21 cellular contexts compared by ENCODE assay signal in the genomic region with DNA sequence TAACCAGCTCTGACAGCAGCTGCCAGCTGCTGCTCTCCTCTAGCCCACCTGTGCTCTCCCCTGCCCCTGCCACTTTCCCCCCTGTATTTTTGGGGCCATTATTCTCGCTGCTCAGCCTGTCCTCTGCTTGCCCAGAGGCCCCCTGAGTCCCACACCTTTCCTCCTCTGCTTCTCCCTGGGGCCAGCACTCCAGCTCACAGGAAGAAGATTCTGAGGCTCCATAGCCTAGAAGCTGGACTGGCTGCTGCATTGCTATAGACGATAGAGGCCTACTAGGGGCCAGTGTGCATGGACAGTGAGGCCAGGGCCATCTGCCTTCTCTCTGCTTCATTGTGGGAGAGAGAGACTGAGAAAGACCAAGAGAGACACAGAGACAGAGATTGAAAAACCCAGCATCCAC. TPM values are rescaled to one million over a fixed set of nuclear protein-coding genes. Genes with fewer than 3 reads are reported as not detected.
A peak's percentile ranks its signal among the peaks of the same experiment; 100 is the strongest.
DNase-seq lines count a peak whose midpoint lies in the region; ATAC-seq, FAIRE-seq and TF ChIP-seq lines count a peak whose summit lies in the region.
"Had no signal": no experiment of that assay in that cellular context is flagged by ENCODE, and none has a peak within 500 bp of the region (broad histone marks: within the 10 kb centered on the region; RNA-seq: fewer than 3 reads in every experiment).

No MANE protein-coding gene starts in this region.

- H3K18ac ChIP-seq in neuronal stem cell (ENCODE audit: low read length), result no peak overlapping the region

- H3K36me3 ChIP-seq in bronchial epithelial cell (ENCODE audit: control insufficient read depth, insufficient read depth, low read length) (no peaks in the 10 kb centered on the region), neuronal stem cell (replicated peaks in 1 of 2; ENCODE audit: control insufficient read depth in 2 of 2, insufficient read depth in 2 of 2, low read length in 2 of 2) (peaks cover 2 to 55% of the 10 kb centered on the region in 2 donors), tibial artery (peaks cover 0 to 8% (median 0%) of the 10 kb centered on the region in 3 donors)

- H2BK12ac ChIP-seq in neuronal stem cell (ENCODE audit: low read length), result no peak overlapping the region

- no peaks in the 10 kb centered on the region for H3K79me1 ChIP-seq in neuronal stem cell (ENCODE audit: low read depth, low read length)

- no peak overlapping the region for H2AFZ ChIP-seq in neuronal stem cell (ENCODE audit: low read length)

- H3K27me3 ChIP-seq in right cardiac atrium (ENCODE audit: control insufficient read depth, insufficient read depth) (no peaks in the 10 kb centered on the region), bronchial epithelial cell (ENCODE audit: control insufficient read depth, insufficient read depth, low read length) (no peaks in the 10 kb centered on the region), neuronal stem cell (ENCODE audit: control insufficient read depth in 3 of 3, insufficient read depth in 3 of 3, low read depth in 1 of 3, low read length in 3 of 3) (no peaks in the 10 kb centered on the region), tibial artery (no peaks in the 10 kb centered on the region)

- no peak overlapping the region for H3K27ac ChIP-seq in right cardiac atrium (ENCODE audit: low read length)
- no peak overlapping the region for H3K27ac ChIP-seq in neuronal stem cell (replicated peaks; ENCODE audit: low read length)
- H3K27ac ChIP-seq in tibial artery, result no peak overlapping the region
- H3K27ac ChIP-seq: 22Rv1, A549 had no signal

- H3K9ac ChIP-seq in neuronal stem cell (ENCODE audit: low read depth, low read length, poor library complexity), result no peak overlapping the region

- peaks cover 4% of the 10 kb centered on the region for H3K4me1 ChIP-seq in right cardiac atrium (ENCODE audit: control insufficient read depth, insufficient read depth, low read length)
- H3K4me1 ChIP-seq in neuronal stem cell (ENCODE audit: control insufficient read depth in 2 of 2, insufficient read depth in 1 of 2, low read depth in 1 of 2, low read length in 2 of 2), result no peaks in the 10 kb centered on the region
- peaks cover 0 to 11% (median 6%) of the 10 kb centered on the region in 4 donors for H3K4me1 ChIP-seq in tibial artery

- no peak for ATAC-seq in right cardiac atrium
- ATAC-seq in left cardiac atrium, result no peak
- ATAC-seq in left colon, result no peak
- ATAC-seq: A549 had no signal

- TF ChIP-seq CTCF in bronchial epithelial cell (IDR thresholded peaks at IDR 0.05; ENCODE audit: insufficient read depth, low read length, severe bottlenecking), result no peak
- TF ChIP-seq CTCF in tibial artery (IDR thresholded peaks at IDR 0.05), result no peak

- H3K23ac ChIP-seq in neuronal stem cell (ENCODE audit: low read depth, low read length, poor library complexity), result no peak overlapping the region

- H2AK5ac ChIP-seq in neuronal stem cell (ENCODE audit: low read depth, low read length), result peak overlapping the region; percentile 10

- intact Hi-C loops in right cardiac atrium (cut with DNase I), result no loop called here
- intact Hi-C loops in left cardiac atrium (cut with DNase I), result no loop called here
- intact Hi-C loops in tibial artery (cut with DNase I; ENCODE audit: low total_unique reads), result no loop called here
- intact Hi-C loops in left colon (cut with DNase I, micrococcal nuclease), result no loop called here

- DNase-seq in right cardiac atrium (peak in 2 of 3 donors; percentile 5 to 18), left cardiac atrium (no peak), bronchial epithelial cell (ENCODE audit: low read depth) (no peak), neuronal stem cell (ENCODE audit: low spot score) (no peak), tibial artery (no peak), left colon (no peak), iPS-NIHi7 (ENCODE audit: extremely low spot score) (no peak)
- DNase-seq: AML-193; C1 segment of cervical spinal cord; CD4-positive, CD25-positive, alpha-beta regulatory T cell; CD8-positive, alpha-beta memory T cell; COR-L47; DMS 273 treated with DMSO at 0.1 percent for 48 hours; DMS53; HCEC 1CT had no signal

- no peak overlapping the region for H4K91ac ChIP-seq in neuronal stem cell (ENCODE audit: low read depth, low read length, poor library complexity)

- FAIRE-seq in bronchial epithelial cell (lab: Jason Lieb, UNC), result peak; percentile 47
- FAIRE-seq: A549, G401.6, GM12891, GM19239 had no signal

- H3K4me3 ChIP-seq in right cardiac atrium (ENCODE audit: low read length), result no peak overlapping the region
- H3K4me3 ChIP-seq in bronchial epithelial cell (ENCODE audit: low read depth, low read length), result no peak overlapping the region
- no peak overlapping the region for H3K4me3 ChIP-seq in neuronal stem cell (ENCODE audit: low read length in 2 of 2)
- no peak overlapping the region for H3K4me3 ChIP-seq in tibial artery
- H3K4me3 ChIP-seq: A549 had no signal

- peak overlapping the region; percentile 17 for H3K14ac ChIP-seq in neuronal stem cell (ENCODE audit: low read length)

- H2BK5ac ChIP-seq in neuronal stem cell (ENCODE audit: low read length), result no peak overlapping the region

- H4K8ac ChIP-seq in neuronal stem cell (ENCODE audit: low read depth, low read length), result no peak overlapping the region

- H3K9me3 ChIP-seq in right cardiac atrium (ENCODE audit: control insufficient read depth, low read length), result no peaks in the 10 kb centered on the region
- peaks cover 0 to 2% of the 10 kb centered on the region in 2 donors for H3K9me3 ChIP-seq in neuronal stem cell (replicated peaks in 1 of 2; ENCODE audit: control insufficient read depth in 2 of 2, insufficient read depth in 1 of 2, low read depth in 1 of 2, low read length in 2 of 2)
- H3K9me3 ChIP-seq in tibial artery, result no peaks in the 10 kb centered on the region
- H3K9me3 ChIP-seq: A549 had no signal

- H2BK120ac ChIP-seq in neuronal stem cell (ENCODE audit: low read depth, low read length), result no peak overlapping the region

- H2BK15ac ChIP-seq in neuronal stem cell (ENCODE audit: low read length), result no peak overlapping the region

- WGBS in right cardiac atrium, result 89% methylated on average over 2 of the region's 2 CpGs
- no CpG with 5 or more reads among the region's 2 CpGs for WGBS in neuronal stem cell (ENCODE audit: extremely low coverage in 2 of 2, insufficient read length in 2 of 2, insufficient replicate concordance in 1 of 2), 2 donors

- H3K4me2 ChIP-seq in neuronal stem cell (ENCODE audit: insufficient read depth, low read length, poor library complexity, severe bottlenecking), result no peak overlapping the region
- H3K4me2 ChIP-seq: A549 had no signal

- H3K4ac ChIP-seq in neuronal stem cell (ENCODE audit: low read length), result no peak overlapping the region

RNA-seq across cellular contexts. Expression of a gene that starts 0.7 kb away (rescaled TPM):
- total RNA-seq in right cardiac atrium, result not detected
- polyA plus RNA-seq in right cardiac atrium, result not detected
- total RNA-seq in left cardiac atrium, result under 1 TPM in 1 of 2 donors, not detected in 1; 0.97 TPM
- not detected in 2 replicates for total RNA-seq in bronchial epithelial cell
- not detected for polyA plus RNA-seq in neuronal stem cell (2013, experiment 1 of 2)
- polyA plus RNA-seq in neuronal stem cell (2013, experiment 2 of 2), result not detected
- total RNA-seq in left colon, result 10 to 100 TPM in 1 of 2 donors, 1 to 10 TPM in 1; 7.1 to 11.9 TPM
- total RNA-seq: CD4-positive, CD25-positive, alpha-beta regulatory T cell; CD8-positive, alpha-beta memory T cell; H4 had no signal
- polyA plus RNA-seq: A549; CD4-positive, CD25-positive, alpha-beta regulatory T cell; CD8-positive, alpha-beta memory T cell had no signal

RNA-seq across cellular contexts. Expression of a gene that starts 24.7 kb away (rescaled TPM):
- total RNA-seq in right cardiac atrium (1 to 10 TPM; 5.7 to 8.6 (median 6.8) TPM), left cardiac atrium (10 to 100 TPM in 1 of 2 donors, 1 to 10 TPM in 1; 7.5 to 11.1 TPM), bronchial epithelial cell (under 0.01 and 0.13 TPM in 2 replicates), left colon (1 to 10 TPM; 4.8 to 5.8 TPM)
- 2.4 TPM for polyA plus RNA-seq in right cardiac atrium
- polyA plus RNA-seq in neuronal stem cell (2013, experiment 1 of 2), result 0.71 TPM
- polyA plus RNA-seq in neuronal stem cell (2013, experiment 2 of 2), result 0.60 TPM

RNA-seq across cellular contexts. Expression of a gene that starts 36.5 kb away (rescaled TPM):
- total RNA-seq in right cardiac atrium (1 to 10 TPM; 4.6 to 6.9 (median 5.5) TPM), left cardiac atrium (1 to 10 TPM; 5.6 to 5.9 TPM), bronchial epithelial cell (3.2 and 9.6 TPM in 2 replicates), left colon (100 to 1,000 TPM; 219 to 339 TPM)
- 2.9 TPM for polyA plus RNA-seq in right cardiac atrium
- polyA plus RNA-seq in neuronal stem cell (2013, experiment 1 of 2), result 7.6 TPM
- polyA plus RNA-seq in neuronal stem cell (2013, experiment 2 of 2), result 8.0 TPM

Comparison
In these comparisons a context has a peak if more than half of its experiments do, and no peak if none do; other contexts are left out.
1. DNase-seq: peak in right cardiac atrium (2 of 3); none in left cardiac atrium (single experiment), bronchial epithelial cell (single experiment), neuronal stem cell (single experiment), tibial artery (0 of 2), left colon (0 of 2) and iPS-NIHi7 (single experiment).
2. RNA of a gene that starts 36.5 kb away (total RNA-seq): 219 to 339 TPM in left colon; 5.6 to 5.9 TPM in left cardiac atrium, 4.6 to 6.9 TPM in right cardiac atrium and 3.2 to 9.6 TPM in bronchial epithelial cell; every median in the first group is over 10 times any median in the second.